In the genomic region with DNA sequence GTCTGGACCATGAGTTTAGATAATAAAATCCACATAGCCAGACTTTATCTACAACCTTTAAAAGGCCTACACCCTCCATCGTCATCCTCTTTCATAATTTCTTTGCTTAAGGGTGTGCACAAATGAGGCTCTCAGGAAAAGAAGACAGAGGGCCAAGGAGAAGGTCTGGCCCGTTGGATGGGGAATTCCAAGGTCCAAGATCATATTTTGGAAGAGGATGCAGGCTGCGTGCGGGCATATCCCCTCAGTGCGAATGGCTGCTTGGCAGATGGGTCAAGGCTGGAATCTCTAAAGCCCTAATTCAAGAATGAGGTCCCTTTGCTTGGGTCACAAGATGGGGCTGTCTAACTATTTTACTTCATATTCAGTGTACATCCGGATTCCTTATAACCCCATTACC, we compare ENCODE assay signal across 33 cellular contexts.
"Had no signal": no experiment of that assay in that cellular context is flagged by ENCODE, and none has a peak within 500 bp of the region (broad histone marks: within the 10 kb centered on the region; RNA-seq: fewer than 3 reads in every experiment).

No MANE protein-coding gene starts in this region.

- H3K9ac ChIP-seq: KMS-11, SK-N-SH had no signal

- FAIRE-seq: astrocyte, TTC549 had no signal

- H3K27me3 ChIP-seq: adrenal gland, body of pancreas, breast epithelium, Peyer's patch, SJSA1 had no signal

- H3K4me1 ChIP-seq: adrenal gland, body of pancreas, breast epithelium, Peyer's patch, SJSA1 had no signal

- H3K36me3 Mint-ChIP-seq: activated naive CD4-positive, alpha-beta T cell treated with anti-CD3 and anti-CD28 coated beads, Interleukin-2, amount 50 U/mL, for 72 hours; WTC11 had no signal

- H3K27me3 Mint-ChIP-seq: activated CD4-positive, alpha-beta T cell treated with anti-CD3 and anti-CD28 coated beads for 36 hours; activated CD4-positive, alpha-beta T cell treated with anti-CD3 and anti-CD28 coated beads, Interleukin-2, amount 10 ng/mL, durations not matched to agents 7 days and 5 days had no signal

- H3K4me3 Mint-ChIP-seq: activated CD4-positive, alpha-beta T cell treated with anti-CD3 and anti-CD28 coated beads for 36 hours; activated CD4-positive, alpha-beta T cell treated with anti-CD3 and anti-CD28 coated beads, Interleukin-2, amount 10 ng/mL, durations not matched to agents 7 days and 5 days; activated CD8-positive, alpha-beta T cell treated with anti-CD3 and anti-CD28 coated beads, Interleukin-2, amount 10 ng/mL, durations not matched to agents 7 days and 5 days; activated naive CD4-positive, alpha-beta T cell treated with anti-CD3 and anti-CD28 coated beads for 36 hours; activated T-cell treated with anti-CD3 and anti-CD28 coated beads, Interleukin-2, amount 50 U/mL, for 4 hours; activated T-helper 1 cell treated with anti-CD3 and anti-CD28 coated beads, Interleukin-12 subunit alpha, Interleukin-12 subunit beta, Interleukin-2, Interleukin-4 antibody, amounts not matched to agents 30 ng/mL and 10 ng/mL and 1 ng/mL, durations not matched to agents 14 hours and 24 hours and 36 hours; T-helper 1 cell treated with Interleukin-12 subunit alpha and Interleukin-12 subunit beta and Interleukin-4 antibody, amounts not matched to agents 30 μg/mL and 1 μg/mL, for 36 hours; T-helper 2 cell treated with Interferon-gamma antibody and Interleukin-4, amounts not matched to agents 5 μg/mL and 100 μg/mL, for 36 hours; WTC11 had no signal

- H3K9me3 ChIP-seq: adrenal gland, breast epithelium had no signal

- H3K4me2 ChIP-seq: KMS-11, SK-N-SH had no signal

- H3K4me3 ChIP-seq: adrenal gland, body of pancreas, breast epithelium, Peyer's patch, SJSA1 had no signal

- H3K27ac Mint-ChIP-seq: activated CD4-positive, alpha-beta T cell treated with anti-CD3 and anti-CD28 coated beads for 36 hours; activated CD4-positive, alpha-beta T cell treated with anti-CD3 and anti-CD28 coated beads, Interleukin-2, amount 10 ng/mL, durations not matched to agents 7 days and 5 days; activated CD8-positive, alpha-beta T cell treated with anti-CD3 and anti-CD28 coated beads, Interleukin-2, amount 10 ng/mL, durations not matched to agents 7 days and 5 days; activated naive CD4-positive, alpha-beta T cell treated with anti-CD3 and anti-CD28 coated beads for 36 hours; activated naive CD4-positive, alpha-beta T cell treated with anti-CD3 and anti-CD28 coated beads, Interleukin-2, amount 50 U/mL, for 72 hours; activated T-helper 1 cell treated with anti-CD3 and anti-CD28 coated beads, Interleukin-12 subunit alpha, Interleukin-12 subunit beta, Interleukin-2, Interleukin-4 antibody, amounts not matched to agents 30 ng/mL and 10 ng/mL and 1 ng/mL, durations not matched to agents 14 hours and 24 hours and 36 hours; T-helper 1 cell treated with Interleukin-12 subunit alpha and Interleukin-12 subunit beta and Interleukin-4 antibody, amounts not matched to agents 30 μg/mL and 1 μg/mL, for 36 hours; T-helper 2 cell treated with Interferon-gamma antibody and Interleukin-4, amounts not matched to agents 5 μg/mL and 100 μg/mL, for 36 hours; WTC11 had no signal

- H3K36me3 ChIP-seq: adrenal gland, breast epithelium, Peyer's patch, SJSA1 had no signal

- DNase-seq: activated CD4-positive, alpha-beta T cell treated with anti-CD3 and anti-CD28 coated beads for 36 hours; activated CD4-positive, alpha-beta T cell treated with anti-CD3 and anti-CD28 coated beads, Interleukin-2, amount 10 ng/mL, durations not matched to agents 7 days and 5 days; activated CD4-positive, alpha-beta T cell treated with anti-CD3 and anti-CD28 coated beads, Interleukin-2, amount 50 U/mL, for 48 hours; activated CD8-positive, alpha-beta T cell treated with anti-CD3 and anti-CD28 coated beads, Interleukin-2, amount 10 ng/mL, durations not matched to agents 7 days and 5 days; activated gamma-delta T cell treated with Interleukin-2 at 50 U/mL for 16 hours; activated naive CD4-positive, alpha-beta T cell treated with anti-CD3 and anti-CD28 coated beads for 36 hours; activated T-cell treated with anti-CD3 and anti-CD28 coated beads, Interleukin-2, amount 50 U/mL, for 4 hours; adrenal gland; body of pancreas; MM.1S; NCI-H1048; NCI-H1105 treated with DMSO at 0.1 percent for 48 hours; NCI-H1436; NCI-H1694 treated with DMSO at 0.1 percent for 48 hours; NCI-H2029; NCI-H345; NCI-H524 treated with DMSO at 0.1 percent for 48 hours; NCI-H748 treated with DMSO at 0.1 percent for 48 hours; Peyer's patch; RPMI8226; SHP77 treated with DMSO at 0.1 percent for 48 hours; SK-N-SH had no signal

- H3K27ac ChIP-seq: adrenal gland, body of pancreas, breast epithelium, KMS-11, Peyer's patch, SJSA1 had no signal

- ATAC-seq: activated CD4-positive, alpha-beta T cell treated with anti-CD3 and anti-CD28 coated beads for 36 hours; activated CD4-positive, CD25-positive, alpha-beta regulatory T cell treated with anti-CD3 and anti-CD28 coated beads, Interleukin-2, amount 50 U/mL, for 24 hours; activated CD8-positive, alpha-beta T cell treated with anti-CD3 and anti-CD28 coated beads, Interleukin-2, amount 10 ng/mL, durations not matched to agents 7 days and 5 days; activated naive CD4-positive, alpha-beta T cell treated with anti-CD3 and anti-CD28 coated beads, Interleukin-2, amount 50 U/mL, for 72 hours; activated T-cell treated with anti-CD3 and anti-CD28 coated beads, Interleukin-2, amount 50 U/mL, for 4 hours; body of pancreas; WTC11 had no signal

- H3K4me1 Mint-ChIP-seq: activated CD4-positive, alpha-beta T cell treated with anti-CD3 and anti-CD28 coated beads for 36 hours; activated CD4-positive, alpha-beta T cell treated with anti-CD3 and anti-CD28 coated beads, Interleukin-2, amount 10 ng/mL, durations not matched to agents 7 days and 5 days; WTC11 had no signal
